Comparison of ENCODE assay signal across 1 cellular context in the genomic region with DNA sequence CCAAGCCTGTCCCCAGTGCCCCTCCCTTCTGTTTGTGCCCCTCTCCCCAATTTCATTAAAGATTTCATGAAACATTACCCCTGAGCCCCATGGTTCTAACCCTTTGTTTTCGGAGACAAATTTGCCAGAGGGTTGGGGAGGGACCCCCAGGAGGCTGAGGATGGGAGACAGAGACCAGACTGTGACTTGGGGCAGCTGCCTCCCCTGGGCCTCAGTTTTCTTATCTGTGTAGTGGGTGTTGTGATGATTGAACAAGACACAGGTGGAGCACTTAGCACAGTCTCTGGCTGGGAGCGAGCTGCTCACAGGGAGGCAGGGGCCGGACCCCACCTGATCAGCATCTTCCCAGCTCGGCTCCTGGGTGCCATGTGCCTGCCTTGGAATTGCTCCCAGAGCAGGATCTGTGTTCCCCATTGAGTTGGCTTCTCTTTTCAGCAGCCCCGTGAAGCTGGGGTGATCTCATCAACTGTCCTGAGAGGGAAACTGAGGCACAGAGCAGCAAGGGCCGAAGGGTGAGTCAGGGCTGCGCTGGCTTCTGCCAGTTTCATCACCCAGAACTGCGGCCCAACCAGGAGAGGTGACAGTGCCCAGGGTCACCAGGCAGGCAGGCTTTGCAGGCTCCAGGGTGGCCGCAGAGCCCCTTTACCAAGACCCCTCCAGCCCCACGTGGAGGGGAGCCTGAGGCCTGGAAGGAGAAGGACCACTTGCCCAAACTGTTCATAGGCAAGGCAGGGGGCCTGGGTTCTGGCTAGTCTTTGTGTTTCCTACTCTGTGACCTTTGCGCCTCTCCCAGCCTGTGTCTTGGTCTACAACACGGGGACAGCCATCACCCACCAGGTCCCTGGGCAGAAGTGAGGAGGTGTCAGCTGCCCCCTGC.
TF ChIP-seq lines count a peak whose summit lies in the region.

No MANE protein-coding gene starts in this region.

TF ChIP-seq in K562, 482 proteins besides CTCF, POLR2A, EP300 and RAD21:
- peak in 1 of 2 experiments; percentile 36; a peak in 1 of 4 replicates for TF ChIP-seq KDM1A (IDR thresholded peaks at IDR 0.05)
- TF ChIP-seq SAP30 (IDR thresholded peaks at IDR 0.05; ENCODE audit: borderline replicate concordance, insufficient read depth, low read depth, low read length, poor library complexity, severe bottlenecking), result no peak
- TF ChIP-seq CREBBP (IDR thresholded peaks at IDR 0.05; ENCODE audit: low read depth, low read length), result no peak
- TF ChIP-seq HLTF (IDR thresholded peaks at IDR 0.05), result no peak
- TF ChIP-seq, protein P1, sequence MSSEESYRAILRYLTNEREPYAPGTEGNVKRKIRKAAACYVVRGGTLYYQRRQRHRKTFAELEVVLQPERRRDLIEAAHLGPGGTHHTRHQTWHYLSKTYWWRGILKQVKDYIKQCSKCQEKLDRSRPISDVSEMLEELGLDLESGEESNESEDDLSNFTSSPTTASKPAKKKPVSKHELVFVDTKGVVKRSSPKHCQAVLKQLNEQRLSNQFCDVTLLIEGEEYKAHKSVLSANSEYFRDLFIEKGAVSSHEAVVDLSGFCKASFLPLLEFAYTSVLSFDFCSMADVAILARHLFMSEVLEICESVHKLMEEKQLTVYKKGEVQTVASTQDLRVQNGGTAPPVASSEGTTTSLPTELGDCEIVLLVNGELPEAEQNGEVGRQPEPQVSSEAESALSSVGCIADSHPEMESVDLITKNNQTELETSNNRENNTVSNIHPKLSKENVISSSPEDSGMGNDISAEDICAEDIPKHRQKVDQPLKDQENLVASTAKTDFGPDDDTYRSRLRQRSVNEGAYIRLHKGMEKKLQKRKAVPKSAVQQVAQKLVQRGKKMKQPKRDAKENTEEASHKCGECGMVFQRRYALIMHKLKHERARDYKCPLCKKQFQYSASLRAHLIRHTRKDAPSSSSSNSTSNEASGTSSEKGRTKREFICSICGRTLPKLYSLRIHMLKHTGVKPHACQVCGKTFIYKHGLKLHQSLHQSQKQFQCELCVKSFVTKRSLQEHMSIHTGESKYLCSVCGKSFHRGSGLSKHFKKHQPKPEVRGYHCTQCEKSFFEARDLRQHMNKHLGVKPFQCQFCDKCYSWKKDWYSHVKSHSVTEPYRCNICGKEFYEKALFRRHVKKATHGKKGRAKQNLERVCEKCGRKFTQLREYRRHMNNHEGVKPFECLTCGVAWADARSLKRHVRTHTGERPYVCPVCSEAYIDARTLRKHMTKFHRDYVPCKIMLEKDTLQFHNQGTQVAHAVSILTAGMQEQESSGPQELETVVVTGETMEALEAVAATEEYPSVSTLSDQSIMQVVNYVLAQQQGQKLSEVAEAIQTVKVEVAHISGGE (CRISPR knock-in tag; IDR thresholded peaks at IDR 0.05), result 0 out of 6 replicates have a peak, but pooled peaks of 1 of the 3 experiments have one; percentile 23
- no peak for TF ChIP-seq ZNF766 (CRISPR knock-in tag; conservative IDR thresholded peaks at IDR 0.05)
- TF ChIP-seq SRSF7 (optimal IDR thresholded peaks at IDR 0.05; ENCODE audit: low read depth, low read length), result no peak
- no peak for TF ChIP-seq ZNF253 (CRISPR knock-in tag; conservative IDR thresholded peaks at IDR 0.05)
- peak; percentile 58 for TF ChIP-seq RBFOX2 (IDR thresholded peaks at IDR 0.05; ENCODE audit: low read depth, low read length)
- TF ChIP-seq KAT7 (CRISPR knock-in tag; IDR thresholded peaks at IDR 0.05; ENCODE audit: borderline replicate concordance), result no peak
- peak; percentile 73 for TF ChIP-seq BCOR (IDR thresholded peaks at IDR 0.05)
- peak; percentile 56 for TF ChIP-seq POLR2G (IDR thresholded peaks at IDR 0.05; ENCODE audit: low read depth, low read length)
TF ChIP-seq in K562: peak in this region for 5.
